18 cellular contexts compared by ENCODE assay signal in genomic region chr12:109938947-109939346, GRCh38. TPM values are rescaled to one million over a fixed set of nuclear protein-coding genes. Genes with fewer than 3 reads are reported as not detected.
A peak's percentile ranks its signal among the peaks of the same experiment; 100 is the strongest.
DNase-seq lines count a peak whose midpoint lies in the region; ATAC-seq lines count a peak whose summit lies in the region.
"Had no signal": no experiment of that assay in that cellular context is flagged by ENCODE, and none has a peak within 500 bp of the region (broad histone marks: within the 10 kb centered on the region; RNA-seq: fewer than 3 reads in every experiment).

No MANE protein-coding gene starts in this region.

- no peaks in the 10 kb centered on the region for H3K4me1 ChIP-seq in neuronal stem cell (ENCODE audit: control insufficient read depth in 2 of 2, insufficient read depth in 1 of 2, low read depth in 1 of 2, low read length in 2 of 2)
- H3K4me1 ChIP-seq: Caco-2, HAP-1 had no signal

- H2BK120ac ChIP-seq in neuronal stem cell (ENCODE audit: low read depth, low read length) = no peak overlapping the region

- ATAC-seq in activated T-helper 17 cell treated with anti-CD3 and anti-CD28 coated beads, Interleukin-2, amount 50 U/mL, for 72 hours (replicated peaks) = no peak
- ATAC-seq in memory B cell (ENCODE audit: low read depth) (no peak), GM21528 (IDR thresholded peaks at IDR 0.05; ENCODE audit: low FRiP score, unreplicated experiment) (no peak), HG03039 (IDR thresholded peaks at IDR 0.05; ENCODE audit: unreplicated experiment) (no peak)
- ATAC-seq: CD8-positive, alpha-beta T cell had no signal

- DNase-seq in ecto neural progenitor cell (ENCODE audit: low spot score) (peak; percentile 9), memory B cell (ENCODE audit: low spot score in 2 of 2) (no peak), neuronal stem cell (ENCODE audit: low spot score) (no peak), OCI-M2 (lab: John Stamatoyannopoulos, UW; ENCODE audit: unreplicated experiment) (no peak)
- DNase-seq in activated CD4-positive, alpha-beta T cell treated with anti-CD3 and anti-CD28 coated beads, Interleukin-2, amount 50 U/mL, for 1 hour = no peak
- DNase-seq: Caco-2; CD4-positive, CD25-positive, alpha-beta regulatory T cell; CD8-positive, alpha-beta T cell; DMS153; DND-41; GOT3; HFFc6 had no signal

- no peaks in the 10 kb centered on the region for H3K4me1 Mint-ChIP-seq in activated T-helper 17 cell treated with anti-CD3 and anti-CD28 coated beads, Interleukin-2, amount 50 U/mL, for 72 hours
- H3K4me1 Mint-ChIP-seq in memory B cell = peaks cover 2% of the 10 kb centered on the region

- H2AFZ ChIP-seq in neuronal stem cell (ENCODE audit: low read length) = no peak overlapping the region

- H3K14ac ChIP-seq in neuronal stem cell (ENCODE audit: low read length) = no peak overlapping the region

- no peak overlapping the region for H2AK5ac ChIP-seq in neuronal stem cell (ENCODE audit: low read depth, low read length)

- H3K27ac ChIP-seq in neuronal stem cell (replicated peaks; ENCODE audit: low read length) = no peak overlapping the region
- H3K27ac ChIP-seq: BLaER1 had no signal

- no peak overlapping the region for H3K4ac ChIP-seq in neuronal stem cell (ENCODE audit: low read length)

- no peaks in the 10 kb centered on the region for H3K9me3 ChIP-seq in neuronal stem cell (replicated peaks in 1 of 2; ENCODE audit: control insufficient read depth in 2 of 2, insufficient read depth in 1 of 2, low read depth in 1 of 2, low read length in 2 of 2)
- H3K9me3 ChIP-seq: BLaER1, Caco-2, HAP-1 had no signal

- no peak overlapping the region for H3K4me3 Mint-ChIP-seq in activated T-helper 17 cell treated with anti-CD3 and anti-CD28 coated beads, Interleukin-2, amount 50 U/mL, for 72 hours
- no peak overlapping the region for H3K4me3 Mint-ChIP-seq in memory B cell
- H3K4me3 Mint-ChIP-seq: B cell; CD4-positive, CD25-positive, alpha-beta regulatory T cell; CD8-positive, alpha-beta T cell; HFFc6 had no signal

- H2BK5ac ChIP-seq in neuronal stem cell (ENCODE audit: low read length) = no peak overlapping the region

- peaks cover 82% of the 10 kb centered on the region for H3K36me3 Mint-ChIP-seq in activated T-helper 17 cell treated with anti-CD3 and anti-CD28 coated beads, Interleukin-2, amount 50 U/mL, for 72 hours (ENCODE audit: low read depth)
- H3K36me3 Mint-ChIP-seq in memory B cell = peaks cover 21% of the 10 kb centered on the region

- no peaks in the 10 kb centered on the region for H3K27me3 ChIP-seq in neuronal stem cell (ENCODE audit: control insufficient read depth in 3 of 3, insufficient read depth in 3 of 3, low read depth in 1 of 3, low read length in 3 of 3)
- H3K27me3 ChIP-seq: BLaER1 had no signal

- H4K8ac ChIP-seq in neuronal stem cell (ENCODE audit: low read depth, low read length) = no peak overlapping the region

- no peak overlapping the region for H2BK15ac ChIP-seq in neuronal stem cell (ENCODE audit: low read length)

- no peaks in the 10 kb centered on the region for H3K27me3 Mint-ChIP-seq in activated T-helper 17 cell treated with anti-CD3 and anti-CD28 coated beads, Interleukin-2, amount 50 U/mL, for 72 hours
- H3K27me3 Mint-ChIP-seq in memory B cell = no peaks in the 10 kb centered on the region
- H3K27me3 Mint-ChIP-seq: B cell; CD4-positive, CD25-positive, alpha-beta regulatory T cell had no signal

- no peak overlapping the region for H3K23ac ChIP-seq in neuronal stem cell (ENCODE audit: low read depth, low read length, poor library complexity)

- H3K9ac ChIP-seq in neuronal stem cell (ENCODE audit: low read depth, low read length, poor library complexity) = no peak overlapping the region
- H3K9ac ChIP-seq: BLaER1 had no signal

- no CpG with 5 or more reads among the region's 7 CpGs for WGBS in neuronal stem cell (ENCODE audit: extremely low coverage in 2 of 2, insufficient read length in 2 of 2, insufficient replicate concordance in 1 of 2), 2 donors

- H3K9me3 Mint-ChIP-seq in activated T-helper 17 cell treated with anti-CD3 and anti-CD28 coated beads, Interleukin-2, amount 50 U/mL, for 72 hours = no peaks in the 10 kb centered on the region
- H3K9me3 Mint-ChIP-seq in memory B cell = no peaks in the 10 kb centered on the region
- H3K9me3 Mint-ChIP-seq: CD4-positive, CD25-positive, alpha-beta regulatory T cell; CD8-positive, alpha-beta T cell; HFFc6 had no signal

- H3K4me2 ChIP-seq in neuronal stem cell (ENCODE audit: insufficient read depth, low read length, poor library complexity, severe bottlenecking) = no peak overlapping the region
- H3K4me2 ChIP-seq: BLaER1 had no signal

- no peak overlapping the region for H4K91ac ChIP-seq in neuronal stem cell (ENCODE audit: low read depth, low read length, poor library complexity)

- peak overlapping the region; percentile 9 for H3K18ac ChIP-seq in neuronal stem cell (ENCODE audit: low read length)

- H3K27ac Mint-ChIP-seq in activated T-helper 17 cell treated with anti-CD3 and anti-CD28 coated beads, Interleukin-2, amount 50 U/mL, for 72 hours = peak overlapping the region; percentile 18
- H3K27ac Mint-ChIP-seq in memory B cell = peak overlapping the region; percentile 14
- H3K27ac Mint-ChIP-seq: B cell; CD4-positive, CD25-positive, alpha-beta regulatory T cell; HFFc6 had no signal

- no peaks in the 10 kb centered on the region for H3K79me1 ChIP-seq in neuronal stem cell (ENCODE audit: low read depth, low read length)

- H2BK12ac ChIP-seq in neuronal stem cell (ENCODE audit: low read length) = no peak overlapping the region

- H3K36me3 ChIP-seq in neuronal stem cell (replicated peaks in 1 of 2; ENCODE audit: control insufficient read depth in 2 of 2, insufficient read depth in 2 of 2, low read length in 2 of 2) = peaks cover 10 to 58% of the 10 kb centered on the region in 2 donors

- H3K4me3 ChIP-seq in neuronal stem cell (ENCODE audit: low read length in 2 of 2) = no peak overlapping the region
- H3K4me3 ChIP-seq: BLaER1, HAP-1 had no signal

RNA-seq across cellular contexts. Expression of gene TCHP, which starts 38.9 kb away (rescaled TPM):
- total RNA-seq in activated T-helper 17 cell treated with anti-CD3 and anti-CD28 coated beads, Interleukin-2, amount 50 U/mL, for 72 hours = 10 to 100 TPM in 1 of 2 donors, 1 to 10 TPM in 1; 9.8 to 20.2 TPM
- 17.3 TPM for polyA plus RNA-seq in neuronal stem cell (2013, experiment 1 of 2)
- 17.6 TPM for polyA plus RNA-seq in neuronal stem cell (2013, experiment 2 of 2)

RNA-seq across cellular contexts. Expression of gene GIT2, which starts 57.2 kb away (rescaled TPM):
- total RNA-seq in activated T-helper 17 cell treated with anti-CD3 and anti-CD28 coated beads, Interleukin-2, amount 50 U/mL, for 72 hours = 10 to 100 TPM; 70.8 to 75.2 TPM
- polyA plus RNA-seq in neuronal stem cell (2013, experiment 1 of 2) = 13.3 TPM
- 13.8 TPM for polyA plus RNA-seq in neuronal stem cell (2013, experiment 2 of 2)

RNA-seq across cellular contexts. Expression of gene GLTP, which starts 58.6 kb away (rescaled TPM):
- total RNA-seq in activated T-helper 17 cell treated with anti-CD3 and anti-CD28 coated beads, Interleukin-2, amount 50 U/mL, for 72 hours = 10 to 100 TPM; 25.7 to 26.4 TPM
- polyA plus RNA-seq in neuronal stem cell (2013, experiment 1 of 2) = 23.7 TPM
- 24.7 TPM for polyA plus RNA-seq in neuronal stem cell (2013, experiment 2 of 2)
